ENCODE assay signal across 30 cellular contexts in genomic region chr3:99119312-99119810, GRCh38.
A peak's percentile ranks its signal among the peaks of the same experiment; 100 is the strongest.
DNase-seq lines count a peak whose midpoint lies in the region; ATAC-seq, FAIRE-seq and TF ChIP-seq lines count a peak whose summit lies in the region.
"Had no signal": no experiment of that assay in that cellular context is flagged by ENCODE, and none has a peak within 500 bp of the region (broad histone marks: within the 10 kb centered on the region; RNA-seq: fewer than 3 reads in every experiment).

No MANE protein-coding gene starts in this region.

- H3K36me3 ChIP-seq in astrocyte (ENCODE audit: insufficient read depth, low read length) = no peaks in the 10 kb centered on the region
- H3K36me3 ChIP-seq: brain microvascular endothelial cell, lower lobe of right lung, right lobe of liver, tibial artery had no signal

- peaks cover 4% of the 10 kb centered on the region for H3K9me3 Mint-ChIP-seq in astrocyte (ENCODE audit: unreplicated experiment)
- H3K9me3 Mint-ChIP-seq: activated CD4-positive, alpha-beta memory T cell treated with anti-CD3 and anti-CD28 coated beads, Interleukin-2, amount 10 ng/mL, durations not matched to agents 7 days and 5 days; activated naive CD4-positive, alpha-beta T cell treated with anti-CD3 and anti-CD28 coated beads for 36 hours; activated T-helper 1 cell treated with anti-CD3 and anti-CD28 coated beads, Interleukin-12 subunit alpha, Interleukin-12 subunit beta, Interleukin-2, Interleukin-4 antibody, amounts not matched to agents 30 ng/mL and 10 ng/mL and 1 ng/mL, durations not matched to agents 14 hours and 24 hours and 36 hours had no signal

- H3K4me1 ChIP-seq in astrocyte (ENCODE audit: insufficient read depth, low read length) = peaks cover 9% of the 10 kb centered on the region
- H3K4me1 ChIP-seq: lower lobe of right lung, right lobe of liver, tibial artery had no signal

- no peak overlapping the region for H3K27ac Mint-ChIP-seq in astrocyte (ENCODE audit: unreplicated experiment)
- H3K27ac Mint-ChIP-seq: activated CD4-positive, alpha-beta memory T cell treated with anti-CD3 and anti-CD28 coated beads, Interleukin-2, amount 10 ng/mL, durations not matched to agents 7 days and 5 days; activated naive CD4-positive, alpha-beta T cell treated with anti-CD3 and anti-CD28 coated beads for 36 hours; activated T-helper 1 cell treated with anti-CD3 and anti-CD28 coated beads, Interleukin-12 subunit alpha, Interleukin-12 subunit beta, Interleukin-2, Interleukin-4 antibody, amounts not matched to agents 30 ng/mL and 10 ng/mL and 1 ng/mL, durations not matched to agents 14 hours and 24 hours and 36 hours; naive thymus-derived CD8-positive, alpha-beta T cell had no signal

- peak; percentile 59 for FAIRE-seq in astrocyte (lab: Jason Lieb, UNC)
- FAIRE-seq: colon, frontal cortex, H1 had no signal

- H4K20me1 ChIP-seq in astrocyte (ENCODE audit: insufficient read depth, low read length) = no peaks in the 10 kb centered on the region

- no peak overlapping the region for H3K4me3 Mint-ChIP-seq in astrocyte (ENCODE audit: unreplicated experiment)
- H3K4me3 Mint-ChIP-seq: activated CD4-positive, alpha-beta memory T cell treated with anti-CD3 and anti-CD28 coated beads, Interleukin-2, amount 10 ng/mL, durations not matched to agents 7 days and 5 days; activated naive CD4-positive, alpha-beta T cell treated with anti-CD3 and anti-CD28 coated beads for 36 hours; activated T-helper 1 cell treated with anti-CD3 and anti-CD28 coated beads, Interleukin-12 subunit alpha, Interleukin-12 subunit beta, Interleukin-2, Interleukin-4 antibody, amounts not matched to agents 30 ng/mL and 10 ng/mL and 1 ng/mL, durations not matched to agents 14 hours and 24 hours and 36 hours; naive thymus-derived CD8-positive, alpha-beta T cell had no signal

- peak overlapping the region; percentile 17 for H3K27ac ChIP-seq in astrocyte (ENCODE audit: low read depth, low read length)
- H3K27ac ChIP-seq: brain microvascular endothelial cell, C4-2B, lower lobe of right lung, right lobe of liver, tibial artery had no signal

- ATAC-seq in HG03135 (IDR thresholded peaks at IDR 0.05; ENCODE audit: unreplicated experiment) = no peak
- ATAC-seq: lower lobe of right lung; naive thymus-derived CD8-positive, alpha-beta T cell; right lobe of liver had no signal

- DNase-seq in HCEC 1CT (peak; percentile 19), astrocyte (ENCODE audit: low read depth) (peak; percentile 56), fibroblast of mammary gland (ENCODE audit: low read depth) (peak; percentile 40), NCI-H526 treated with DMSO at 0.1 percent for 48 hours (lab: John Stamatoyannopoulos, UW) (no peak), GDM1 (lab: John Stamatoyannopoulos, UW) (no peak)
- no peak for DNase-seq in stimulated activated CD4-positive, alpha-beta T cell treated with anti-CD3 and anti-CD28 coated beads, Interleukin-4, amount 100 ng/mL, for 1 hour
- DNase-seq: activated CD4-positive, alpha-beta memory T cell treated with anti-CD3 and anti-CD28 coated beads, Interleukin-2, amount 10 ng/mL, durations not matched to agents 7 days and 5 days; activated CD4-positive, CD25-positive, alpha-beta regulatory T cell treated with anti-CD3 and anti-CD28 coated beads, Interleukin-2, amount 50 U/mL, for 72 hours; activated CD8-positive, alpha-beta memory T cell treated with anti-CD3 and anti-CD28 coated beads, Interleukin-2, amount 50 U/mL, for 48 hours; activated naive CD4-positive, alpha-beta T cell treated with anti-CD3 and anti-CD28 coated beads for 36 hours; brain microvascular endothelial cell; Calu3; DMS79 treated with DMSO at 0.1 percent for 48 hours; erythroblast; lower lobe of right lung; naive thymus-derived CD8-positive, alpha-beta T cell; NCI-H1436; NCI-H2081; NCI-H526; right lobe of liver; Right ventricle myocardium superior; stimulated activated CD4-positive, alpha-beta T cell treated with anti-CD3 and anti-CD28 coated beads, Interleukin-4, amount 100 ng/mL, for 4 hours; T-helper 2 cell; tibial artery had no signal

- no peak overlapping the region for H2AFZ ChIP-seq in astrocyte (ENCODE audit: low read depth, low read length)

- H3K79me2 ChIP-seq in astrocyte (ENCODE audit: insufficient read depth, low read length) = no peaks in the 10 kb centered on the region

- H3K9me3 ChIP-seq in astrocyte (ENCODE audit: insufficient read depth, low read depth, low read length) = no peaks in the 10 kb centered on the region
- H3K9me3 ChIP-seq: lower lobe of right lung, right lobe of liver had no signal

- H3K4me1 Mint-ChIP-seq in astrocyte (ENCODE audit: low read depth, unreplicated experiment) = peaks cover 37% of the 10 kb centered on the region
- H3K4me1 Mint-ChIP-seq: activated CD4-positive, alpha-beta memory T cell treated with anti-CD3 and anti-CD28 coated beads, Interleukin-2, amount 10 ng/mL, durations not matched to agents 7 days and 5 days; naive thymus-derived CD8-positive, alpha-beta T cell had no signal

- no peaks in the 10 kb centered on the region for H3K36me3 Mint-ChIP-seq in astrocyte (ENCODE audit: low read depth, unreplicated experiment)
- H3K36me3 Mint-ChIP-seq: naive thymus-derived CD8-positive, alpha-beta T cell had no signal

- no peak for TF ChIP-seq CTCF in astrocyte (IDR thresholded peaks at IDR 0.05; ENCODE audit: insufficient read depth, low read depth, low read length)
- no peak for TF ChIP-seq CTCF in fibroblast of mammary gland (conservative IDR thresholded peaks at IDR 0.05; ENCODE audit: control insufficient read depth, insufficient read depth, low read depth, low read length)

- no peak overlapping the region for H3K4me2 ChIP-seq in astrocyte (ENCODE audit: low read length)

- H3K4me3 ChIP-seq in astrocyte (ENCODE audit: insufficient read depth, low read depth, low read length) (no peak overlapping the region), fibroblast of mammary gland (ENCODE audit: control insufficient read depth, low read depth, low read length) (no peak overlapping the region)
- H3K4me3 ChIP-seq: lower lobe of right lung, right lobe of liver, tibial artery had no signal

- no peaks in the 10 kb centered on the region for H3K27me3 ChIP-seq in astrocyte (ENCODE audit: insufficient read depth, low read length)
- H3K27me3 ChIP-seq: brain microvascular endothelial cell, right lobe of liver, tibial artery had no signal

- no peaks in the 10 kb centered on the region for H3K27me3 Mint-ChIP-seq in astrocyte (ENCODE audit: low read depth, unreplicated experiment)
- H3K27me3 Mint-ChIP-seq: activated CD4-positive, alpha-beta memory T cell treated with anti-CD3 and anti-CD28 coated beads, Interleukin-2, amount 10 ng/mL, durations not matched to agents 7 days and 5 days had no signal

- no peak overlapping the region for H3K9ac ChIP-seq in astrocyte (ENCODE audit: low read length)

Comparison
In these comparisons a context has a peak if more than half of its experiments do, and no peak if none do; other contexts are left out.
1. DNase-seq: peak in HCEC 1CT (single experiment), astrocyte (single experiment) and fibroblast of mammary gland (single experiment); none in NCI-H526 treated with DMSO at 0.1 percent for 48 hours (single experiment), stimulated activated CD4-positive, alpha-beta T cell treated with anti-CD3 and anti-CD28 coated beads, Interleukin-4, amount 100 ng/mL, for 1 hour (single experiment) and GDM1 (single experiment).